Comparison of ENCODE assay signal across 8 cellular contexts in genomic region chr1:145891143-145891542, GRCh38. TPM values are rescaled to one million over a fixed set of nuclear protein-coding genes. Genes with fewer than 3 reads are reported as not detected.
DNase-seq lines count a peak whose midpoint lies in the region; ATAC-seq and TF ChIP-seq lines count a peak whose summit lies in the region.

No MANE protein-coding gene starts in this region.

- no peak overlapping the region for H3K4me3 ChIP-seq in brain microvascular endothelial cell (ENCODE audit: low read depth, low read length)
- H3K4me3 ChIP-seq in right lobe of liver: no peak overlapping the region
- H3K4me3 ChIP-seq in thyroid gland (replicated peaks in 1 of 3): no peak overlapping the region
- H3K4me3 ChIP-seq in MM.1S (ENCODE audit: low read length): no peak overlapping the region

- DNase-seq in NCI-H146 (lab: John Stamatoyannopoulos, UW): peak; percentile 56
- DNase-seq in brain microvascular endothelial cell: peak; percentile 42
- no peak for DNase-seq in right lobe of liver
- DNase-seq in thyroid gland: peak in 1 of 2 donors; percentile 25
- DNase-seq in KBM-7: no peak
- DNase-seq in MM.1S: no peak
- no peak for DNase-seq in HCEC 1CT

- no peak overlapping the region for H3K9ac ChIP-seq in MM.1S (ENCODE audit: low read length)

- H3K4me2 ChIP-seq in MM.1S (ENCODE audit: low read depth, low read length): no peak overlapping the region

- no peak overlapping the region for H2AFZ ChIP-seq in MM.1S (ENCODE audit: low read length)

- no peaks in the 10 kb centered on the region for H3F3A ChIP-seq in MM.1S (ENCODE audit: insufficient read depth, low read length)

- no peaks in the 10 kb centered on the region for H3K9me3 ChIP-seq in right lobe of liver
- H3K9me3 ChIP-seq in thyroid gland: no peaks in the 10 kb centered on the region
- no peaks in the 10 kb centered on the region for H3K9me3 ChIP-seq in MM.1S (replicated peaks; ENCODE audit: insufficient read depth, low read length)

- no peak overlapping the region for H3K4me3 Mint-ChIP-seq in activated T-helper 17 cell treated with anti-CD3 and anti-CD28 coated beads, Interleukin-2, amount 50 U/mL, for 72 hours

- H3K27me3 ChIP-seq in brain microvascular endothelial cell (replicated peaks) (no peaks in the 10 kb centered on the region), right lobe of liver (no peaks in the 10 kb centered on the region), thyroid gland (no peaks in the 10 kb centered on the region), MM.1S (replicated peaks; ENCODE audit: insufficient read depth, low read length) (no peaks in the 10 kb centered on the region)

- no peaks in the 10 kb centered on the region for H3K4me1 Mint-ChIP-seq in activated T-helper 17 cell treated with anti-CD3 and anti-CD28 coated beads, Interleukin-2, amount 50 U/mL, for 72 hours

- no peaks in the 10 kb centered on the region for H3K36me3 ChIP-seq in brain microvascular endothelial cell (replicated peaks)
- H3K36me3 ChIP-seq in right lobe of liver: no peaks in the 10 kb centered on the region
- H3K36me3 ChIP-seq in thyroid gland: no peaks in the 10 kb centered on the region
- no peaks in the 10 kb centered on the region for H3K36me3 ChIP-seq in MM.1S (replicated peaks; ENCODE audit: insufficient read depth, low read length)

- no peak for TF ChIP-seq POLR2A in right lobe of liver (IDR thresholded peaks at IDR 0.05)
- no peak for TF ChIP-seq POLR2A in thyroid gland (IDR thresholded peaks at IDR 0.05)

- in situ Hi-C loops in brain microvascular endothelial cell (cut with HindIII; ENCODE audit: low pct_ligation_motif_present, low sequenced_read_pairs): no loop called here
- in situ Hi-C loops in KBM-7 (cut with MboI; ENCODE audit: low pct_unique_long_range_greater_than_20kb, low sequenced_read_pairs): no loop called here

- no peak for TF ChIP-seq CTCF in brain microvascular endothelial cell (IDR thresholded peaks at IDR 0.05; ENCODE audit: low read depth, low read length, missing control alignments)
- TF ChIP-seq CTCF in right lobe of liver (IDR thresholded peaks at IDR 0.05): no peak
- TF ChIP-seq CTCF in thyroid gland (IDR thresholded peaks at IDR 0.05): no peak
- no peak for TF ChIP-seq CTCF in MM.1S (IDR thresholded peaks at IDR 0.05; ENCODE audit: low read length)

- H3K27ac ChIP-seq in brain microvascular endothelial cell (peak overlapping the region; percentile 23), right lobe of liver (peak overlapping the region; percentile 46 to 69 (median 64)), thyroid gland (peak overlapping the region; percentile 75 to 96 (median 91)), MM.1S (ENCODE audit: low read length) (no peak overlapping the region)

- peaks cover 0 to 16% (median 3%) of the 10 kb centered on the region in 4 donors for H3K4me1 ChIP-seq in right lobe of liver
- peaks cover 11 to 24% of the 10 kb centered on the region in 2 donors for H3K4me1 ChIP-seq in thyroid gland
- H3K4me1 ChIP-seq in MM.1S (ENCODE audit: low read length): no peaks in the 10 kb centered on the region

- H3K9me3 Mint-ChIP-seq in activated T-helper 17 cell treated with anti-CD3 and anti-CD28 coated beads, Interleukin-2, amount 50 U/mL, for 72 hours: no peaks in the 10 kb centered on the region

- no peaks in the 10 kb centered on the region for H3K9me2 ChIP-seq in MM.1S (replicated peaks; ENCODE audit: insufficient read depth, low read length)

- H3K27me3 Mint-ChIP-seq in activated T-helper 17 cell treated with anti-CD3 and anti-CD28 coated beads, Interleukin-2, amount 50 U/mL, for 72 hours: no peaks in the 10 kb centered on the region

- 71% methylated on average over 1 of the region's 1 CpG for WGBS in right lobe of liver (ENCODE audit: insufficient coverage, low coverage, low lambda C conversion rate, missing lambda C conversion rate)
- WGBS in thyroid gland, 2 donors: 7 to 12% methylated on average over 1 of the region's 1 CpG

- H3K36me3 Mint-ChIP-seq in activated T-helper 17 cell treated with anti-CD3 and anti-CD28 coated beads, Interleukin-2, amount 50 U/mL, for 72 hours (ENCODE audit: low read depth): no peaks in the 10 kb centered on the region

- H3K27ac Mint-ChIP-seq in activated T-helper 17 cell treated with anti-CD3 and anti-CD28 coated beads, Interleukin-2, amount 50 U/mL, for 72 hours: no peak overlapping the region

- no peaks in the 10 kb centered on the region for H3K79me2 ChIP-seq in MM.1S (ENCODE audit: low read length)

- ATAC-seq in right lobe of liver: no peak
- ATAC-seq in activated T-helper 17 cell treated with anti-CD3 and anti-CD28 coated beads, Interleukin-2, amount 50 U/mL, for 72 hours (replicated peaks): no peak

- H4K20me1 ChIP-seq in MM.1S (ENCODE audit: insufficient read depth, low read length): no peaks in the 10 kb centered on the region

- intact Hi-C loops in right lobe of liver (cut with DNase I): no loop called here
- intact Hi-C loops in thyroid gland (cut with DNase I): loop anchor here (5.0 kb wide), 1 partner anchor 121 kb away; no protein-coding TSS in a partner anchor

RNA-seq across cellular contexts. Expression of gene ANKRD35, which starts 5.5 kb away (rescaled TPM):
- total RNA-seq in right lobe of liver (1 to 10 TPM; 1.1 to 2.5 (median 1.6) TPM), thyroid gland (1 to 10 TPM in 3 of 4 donors, under 1 TPM in 1; 0.58 to 3.8 (median 1.7) TPM)
- under 1 TPM; 0.29 to 0.56 TPM for total RNA-seq in activated T-helper 17 cell treated with anti-CD3 and anti-CD28 coated beads, Interleukin-2, amount 50 U/mL, for 72 hours

RNA-seq across cellular contexts. Expression of gene ITGA10, which starts 18.7 kb away (rescaled TPM):
- total RNA-seq in right lobe of liver (1 to 10 TPM in 3 of 6 experiments, under 1 TPM in 3; 0.50 to 2.3 (median 0.85) TPM), thyroid gland (1 to 10 TPM; 3.0 to 7.3 (median 5.0) TPM)
- 1 to 10 TPM; 1.6 to 2.9 TPM for total RNA-seq in activated T-helper 17 cell treated with anti-CD3 and anti-CD28 coated beads, Interleukin-2, amount 50 U/mL, for 72 hours

RNA-seq across cellular contexts. Expression of gene PEX11B, which starts 27.4 kb away (rescaled TPM):
- 10 to 100 TPM; 12.3 to 23.0 (median 15.2) TPM for total RNA-seq in right lobe of liver
- total RNA-seq in thyroid gland: 10 to 100 TPM; 30.6 to 42.1 (median 37.3) TPM
- total RNA-seq in activated T-helper 17 cell treated with anti-CD3 and anti-CD28 coated beads, Interleukin-2, amount 50 U/mL, for 72 hours: 10 to 100 TPM; 23.6 to 25.2 TPM

RNA-seq across cellular contexts. Expression of gene PIAS3, which starts 32.3 kb away (rescaled TPM):
- total RNA-seq in right lobe of liver: 1 to 10 TPM; 5.5 to 8.9 (median 6.7) TPM
- total RNA-seq in thyroid gland: 10 to 100 TPM; 16.9 to 22.8 (median 20.3) TPM
- total RNA-seq in activated T-helper 17 cell treated with anti-CD3 and anti-CD28 coated beads, Interleukin-2, amount 50 U/mL, for 72 hours: 10 to 100 TPM; 16.3 to 24.6 TPM

RNA-seq across cellular contexts. Expression of gene RBM8A, which starts 36.1 kb away (rescaled TPM):
- total RNA-seq in right lobe of liver: 10 to 100 TPM; 41.1 to 68.4 (median 56.3) TPM
- 100 to 1,000 TPM; 108 to 143 (median 124) TPM for total RNA-seq in thyroid gland
- 100 to 1,000 TPM; 222 to 275 TPM for total RNA-seq in activated T-helper 17 cell treated with anti-CD3 and anti-CD28 coated beads, Interleukin-2, amount 50 U/mL, for 72 hours

Comparison
In these comparisons a context has a peak if more than half of its experiments do, and no peak if none do; other contexts are left out.
1. DNase-seq: peak in NCI-H146 (single experiment) and brain microvascular endothelial cell (single experiment); none in right lobe of liver (0 of 3), KBM-7 (single experiment), MM.1S (single experiment) and HCEC 1CT (single experiment).